In the genomic region with DNA sequence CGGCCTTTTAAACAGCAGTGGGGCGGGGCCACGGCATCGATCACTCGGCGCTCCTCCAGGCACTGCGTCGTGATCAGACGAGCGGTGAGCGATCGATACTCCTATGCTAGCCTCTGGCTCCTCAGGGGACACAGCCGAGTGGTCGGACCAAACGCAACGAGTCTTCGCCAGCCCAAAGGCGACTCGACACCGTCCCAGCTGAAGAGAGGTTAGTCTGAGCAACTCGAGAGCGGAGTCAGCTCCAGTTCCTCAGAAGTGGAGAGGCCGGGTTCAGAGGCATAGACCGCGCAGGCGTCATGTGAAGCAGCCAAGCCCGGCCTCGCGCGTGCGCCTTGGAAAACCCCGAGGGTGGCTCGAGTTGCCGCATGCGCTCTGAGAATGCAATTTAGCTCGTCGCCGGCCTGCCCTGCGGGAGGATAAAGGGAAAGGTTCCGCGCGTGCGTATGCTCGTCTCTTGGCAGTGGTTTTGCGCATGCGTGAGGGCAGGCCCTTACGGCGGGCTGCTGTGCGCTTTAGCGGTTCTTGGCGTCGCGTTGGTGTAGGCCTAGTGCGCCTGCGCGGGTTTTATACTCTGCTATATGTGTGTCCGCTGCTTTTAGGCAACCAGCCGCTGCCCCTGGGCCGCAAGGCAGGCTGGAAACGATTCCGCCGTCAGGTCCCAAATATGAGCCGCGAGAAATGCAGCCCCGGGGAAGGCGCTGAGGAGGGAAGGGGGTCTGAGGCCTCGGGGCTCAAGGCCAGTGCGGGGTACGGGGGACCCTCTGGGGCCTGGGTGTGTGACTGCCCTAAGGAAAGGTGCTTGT, we compare ENCODE assay signal across 8 cellular contexts. TPM values are rescaled to one million over a fixed set of nuclear protein-coding genes. Genes with fewer than 3 reads are reported as not detected.
DNase-seq lines count a peak whose midpoint lies in the region; ATAC-seq, FAIRE-seq and TF ChIP-seq lines count a peak whose summit lies in the region.

A gene (plus strand): TSS at position 98 of the 803 bp plus-strand sequence. CDS start 6,598 bp downstream, outside the sequence.

- no peaks in the 10 kb centered on the region for H3K36me3 ChIP-seq in HepG2 (replicated peaks in 1 of 2; ENCODE audit: control insufficient read depth in 1 of 2, insufficient read depth in 2 of 2, low read length in 2 of 2)

- no peaks in the 10 kb centered on the region for H4K20me1 ChIP-seq in HepG2 (ENCODE audit: insufficient read depth, low read length)

- FAIRE-seq in HepG2 (lab: Jason Lieb, UNC) = peak; percentile 82

- peak; percentile 76 for TF ChIP-seq RAD21 in HepG2 (CRISPR knock-in tag; IDR thresholded peaks at IDR 0.05)

- TF ChIP-seq POLR2A in HepG2 (IDR thresholded peaks at IDR 0.05; ENCODE audit: insufficient read depth in 1 of 2, low read depth in 2 of 2, low read length in 2 of 2) = peak; percentile 92 to 98

- POLR2A ChIA-PET in HepG2 (lab: Yijun Ruan, JAX) = interaction anchor here (0.6 to 2.1 kb wide), 41 partner anchors 9 to 525 kb away, joined by 3 to 34 read pairs (median 4); a partner anchor contains a TSS

- DNase-seq in C1 segment of cervical spinal cord (lab: John Stamatoyannopoulos, UW) = peak; percentile 94 to 100 (median 99)
- peak; percentile 96 for DNase-seq in NCI-H748 treated with DMSO at 0.1 percent for 48 hours (lab: John Stamatoyannopoulos, UW)
- peak; percentile 97 to 100 for DNase-seq in activated CD4-positive, alpha-beta T cell treated with anti-CD3 and anti-CD28 coated beads, Interleukin-2, amount 50 U/mL, for 24 hours (ENCODE audit: low read depth in 1 of 2, low spot score in 1 of 2)
- DNase-seq in dermis blood vessel endothelial cell = peak; percentile 100
- DNase-seq in HepG2 (ENCODE audit: low spot score) = peak; percentile 100
- DNase-seq in stimulated activated CD4-positive, alpha-beta T cell treated with anti-CD3 and anti-CD28 coated beads, Interleukin-4, amount 100 ng/mL, for 1 hour = peak; percentile 99

- H3K4me3 ChIP-seq in HepG2 (replicated peaks in 1 of 3; ENCODE audit: insufficient read depth in 1 of 3, low read depth in 2 of 3, low read length in 3 of 3) = peak within 1 kb of the TSS; percentile 70 to 93 (median 90)

- BruUV-seq in HepG2 (replicated peaks; lab: Mats Ljungman, UMichigan) = no TSS peak

- TF ChIP-seq CTCF in HepG2 (CRISPR knock-in tag; IDR thresholded peaks at IDR 0.05) = no peak

- in situ Hi-C loops in HepG2 (cut with HindIII; ENCODE audit: extremely low pct_ligation_motif_present, low pct_unique_long_range_greater_than_20kb) = no loop called here

- peaks cover 41% of the 10 kb centered on the region for H3K4me1 ChIP-seq in HepG2 (ENCODE audit: insufficient read depth, low read length)

- ATAC-seq in GM19372 (IDR thresholded peaks at IDR 0.05; ENCODE audit: low read depth, unreplicated experiment) (peak; percentile 90), HG03558 (IDR thresholded peaks at IDR 0.05; ENCODE audit: extremely low read depth, unreplicated experiment) (peak; percentile 75), HepG2 (peak; percentile 93)

- H2AFZ ChIP-seq in HepG2 (ENCODE audit: low read length) = peak within 1 kb of the TSS; percentile 92

- TF ChIP-seq EP300 in HepG2 (IDR thresholded peaks at IDR 0.05; ENCODE audit: low read depth in 2 of 2, low read length in 2 of 2) (peak in 1 of 2 experiments; percentile 16; a peak in 1 of 4 replicates), HepG2 (CRISPR knock-in tag; IDR thresholded peaks at IDR 0.05; ENCODE audit: borderline replicate concordance) (peak; percentile 76)

- intact Hi-C loops in HepG2 (cut with micrococcal nuclease; ENCODE audit: unreplicated experiment) = loop anchor here (2.0 kb wide), 1 partner anchor 67 kb away; no protein-coding TSS in a partner anchor

- under 1% methylated on average over 37 of the region's 69 CpGs for WGBS in HepG2 (ENCODE audit: low lambda C conversion rate)

- CTCF ChIA-PET in HepG2 (lab: Yijun Ruan, JAX; ENCODE audit: low intra/inter-chr PET ratio, low total read pairs) = no interaction called here

- peak within 1 kb of the TSS; percentile 88 for H3K4me2 ChIP-seq in HepG2 (ENCODE audit: low read depth, low read length)

- peaks cover 5% of the 10 kb centered on the region for H3K79me2 ChIP-seq in HepG2 (ENCODE audit: insufficient read depth, low read length)

- peak within 1 kb of the TSS; percentile 97 for H3K27ac ChIP-seq in HepG2 (ENCODE audit: extremely low read length, insufficient read depth, low read length)

- peak within 1 kb of the TSS; percentile 98 for H3K9ac ChIP-seq in HepG2 (ENCODE audit: insufficient read depth, low read depth, low read length)

- H3K27me3 ChIP-seq in HepG2 (ENCODE audit: control insufficient read depth in 1 of 2, insufficient read depth in 2 of 2, low read length in 2 of 2) = no peaks in the 10 kb centered on the region; a peak in 1 of 5 replicates

- H3K9me3 ChIP-seq in HepG2 (ENCODE audit: low read length) = no peaks in the 10 kb centered on the region

TF ChIP-seq in HepG2, 621 proteins besides CTCF, POLR2A, EP300 and RAD21 (continues in another document):
- TF ChIP-seq ZNF460 (CRISPR knock-in tag; IDR thresholded peaks at IDR 0.05; ENCODE audit: borderline replicate concordance) = no peak; the same call in 1 of the 2 replicates
- TF ChIP-seq MEIS1 (CRISPR knock-in tag; IDR thresholded peaks at IDR 0.05; ENCODE audit: borderline replicate concordance) = peak; percentile 70; the same call in 1 of the 2 replicates
- TF ChIP-seq, protein P1, sequence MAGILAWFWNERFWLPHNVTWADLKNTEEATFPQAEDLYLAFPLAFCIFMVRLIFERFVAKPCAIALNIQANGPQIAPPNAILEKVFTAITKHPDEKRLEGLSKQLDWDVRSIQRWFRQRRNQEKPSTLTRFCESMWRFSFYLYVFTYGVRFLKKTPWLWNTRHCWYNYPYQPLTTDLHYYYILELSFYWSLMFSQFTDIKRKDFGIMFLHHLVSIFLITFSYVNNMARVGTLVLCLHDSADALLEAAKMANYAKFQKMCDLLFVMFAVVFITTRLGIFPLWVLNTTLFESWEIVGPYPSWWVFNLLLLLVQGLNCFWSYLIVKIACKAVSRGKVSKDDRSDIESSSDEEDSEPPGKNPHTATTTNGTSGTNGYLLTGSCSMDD (CRISPR knock-in tag; IDR thresholded peaks at IDR 0.05) = no peak
- peak; percentile 82 for TF ChIP-seq PHF5A (CRISPR knock-in tag; IDR thresholded peaks at IDR 0.05; ENCODE audit: low read depth, unreplicated experiment)
- TF ChIP-seq HDAC6 (IDR thresholded peaks at IDR 0.05; ENCODE audit: low read depth, low read length) = no peak
- TF ChIP-seq ZNF329 (CRISPR knock-in tag; IDR thresholded peaks at IDR 0.05; ENCODE audit: low read depth) = no peak
- TF ChIP-seq SATB2 (CRISPR knock-in tag; IDR thresholded peaks at IDR 0.05) = 0 out of 2 replicates have a peak, but pooled peaks have one; percentile 79
- TF ChIP-seq PAX8 (CRISPR knock-in tag; IDR thresholded peaks at IDR 0.05; ENCODE audit: borderline replicate concordance) = peak; percentile 74
- TF ChIP-seq, protein P2, sequence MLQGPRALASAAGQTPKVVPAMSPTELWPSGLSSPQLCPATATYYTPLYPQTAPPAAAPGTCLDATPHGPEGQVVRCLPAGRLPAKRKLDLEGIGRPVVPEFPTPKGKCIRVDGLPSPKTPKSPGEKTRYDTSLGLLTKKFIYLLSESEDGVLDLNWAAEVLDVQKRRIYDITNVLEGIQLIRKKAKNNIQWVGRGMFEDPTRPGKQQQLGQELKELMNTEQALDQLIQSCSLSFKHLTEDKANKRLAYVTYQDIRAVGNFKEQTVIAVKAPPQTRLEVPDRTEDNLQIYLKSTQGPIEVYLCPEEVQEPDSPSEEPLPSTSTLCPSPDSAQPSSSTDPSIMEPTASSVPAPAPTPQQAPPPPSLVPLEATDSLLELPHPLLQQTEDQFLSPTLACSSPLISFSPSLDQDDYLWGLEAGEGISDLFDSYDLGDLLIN (CRISPR knock-in tag; IDR thresholded peaks at IDR 0.05; ENCODE audit: borderline replicate concordance) = peak; percentile 81; the same call in 1 of the 2 replicates
- peak; percentile 99 for TF ChIP-seq RBFOX2 (IDR thresholded peaks at IDR 0.05; ENCODE audit: low read depth, low read length)
- no peak for TF ChIP-seq RAD51 (IDR thresholded peaks at IDR 0.05; ENCODE audit: borderline replicate concordance)
- TF ChIP-seq ETV5 (CRISPR knock-in tag; IDR thresholded peaks at IDR 0.05; ENCODE audit: borderline replicate concordance) = peak; percentile 53
- no peak; the same call in 1 of the 2 replicates for TF ChIP-seq CHCHD3 (CRISPR knock-in tag; IDR thresholded peaks at IDR 0.05)
- peak; percentile 77 for TF ChIP-seq ZFP1 (CRISPR knock-in tag; IDR thresholded peaks at IDR 0.05)
- TF ChIP-seq FOSL2 (CRISPR knock-in tag; IDR thresholded peaks at IDR 0.05) = peak; percentile 78

RNA-seq across cellular contexts. Expression of the gene that starts here (rescaled TPM):
- total RNA-seq in dermis blood vessel endothelial cell = 3.7 and 4.7 TPM in 2 replicates
- total RNA-seq in HepG2 (2016; rRNA removed; fragmentation: Illumina TruSeq; extraction: Trizol) = 5.2 and 8.6 TPM in 2 replicates
- 4.8 and 8.6 TPM in 2 replicates for total RNA-seq in HepG2 (2016; cell fraction: cytosol; rRNA removed; fragmentation: Illumina TruSeq; extraction: Trizol; ENCODE audit: low read depth)
- total RNA-seq in HepG2 (2016; cell fraction: insoluble cytoplasmic fraction; rRNA removed; fragmentation: Illumina TruSeq; extraction: Trizol) = 6.8 and 8.9 TPM in 2 replicates
- total RNA-seq in HepG2 (2016; cell fraction: membrane; rRNA removed; fragmentation: Illumina TruSeq; extraction: Trizol) = 5.4 and 6.5 TPM in 2 replicates
- 10.5 and 11.8 TPM in 2 replicates for total RNA-seq in HepG2 (2016; cell fraction: nucleus; rRNA removed; fragmentation: Illumina TruSeq; extraction: Trizol)
- 3.3 and 4.0 TPM in 2 replicates for polyA plus RNA-seq in HepG2 (2011; rRNA removed)
- 1.7 and 1.8 TPM in 2 replicates for polyA plus RNA-seq in HepG2 (2011; cell fraction: cytosol; rRNA removed)
- 18.0 and 23.0 TPM in 2 replicates for polyA plus RNA-seq in HepG2 (2011; cell fraction: nucleus; rRNA removed)
- polyA plus RNA-seq in HepG2 (2012) = 3.3 and 3.7 TPM in 2 replicates
- polyA plus RNA-seq in HepG2 (2016; cell fraction: cytosol; fragmentation: Illumina TruSeq; extraction: Trizol; ENCODE audit: low read depth) = 1.4 and 2.0 TPM in 2 replicates
- polyA plus RNA-seq in HepG2 (2016; cell fraction: insoluble cytoplasmic fraction; fragmentation: Illumina TruSeq; extraction: Trizol; ENCODE audit: low read depth) = 8.2 and 9.2 TPM in 2 replicates
- polyA plus RNA-seq in HepG2 (2016; cell fraction: membrane; fragmentation: Illumina TruSeq; extraction: Trizol; ENCODE audit: low read depth) = 2.7 and 2.8 TPM in 2 replicates
- polyA plus RNA-seq in HepG2 (2016; cell fraction: nucleus; fragmentation: Illumina TruSeq; extraction: Trizol; ENCODE audit: insufficient read depth, low read depth) = 14.1 and 16.6 TPM in 2 replicates
- 8.5 and 15.7 TPM in 2 replicates for polyA minus RNA-seq in HepG2 (2011; rRNA and poly(A)+ RNA removed; ENCODE audit: low replicate concordance)
- polyA minus RNA-seq in HepG2 (2011; cell fraction: cytosol; rRNA and poly(A)+ RNA removed) = 1.7 and 2.4 TPM in 2 replicates
- polyA minus RNA-seq in HepG2 (2011; cell fraction: nucleus; rRNA and poly(A)+ RNA removed) = 13.1 and 14.7 TPM in 2 replicates

Comparison
In these comparisons a context has a peak if more than half of its experiments do, and no peak if none do; other contexts are left out.
1. Peak in every context shown above with its lines: DNase-seq, ATAC-seq, H3K4me3 ChIP-seq and H3K27ac ChIP-seq.